Comparison of ENCODE assay signal across 18 cellular contexts in genomic region chr14:101229666-101230065, GRCh38.
"Had no signal": no experiment of that assay in that cellular context is flagged by ENCODE, and none has a peak within 500 bp of the region (broad histone marks: within the 10 kb centered on the region; RNA-seq: fewer than 3 reads in every experiment).

No MANE protein-coding gene starts in this region.

- H3K27ac ChIP-seq: body of pancreas, left lung, suprapubic skin, VCaP had no signal

- DNase-seq: activated CD4-positive, alpha-beta T cell treated with anti-CD3 and anti-CD28 coated beads for 1 hour; activated CD4-positive, alpha-beta T cell treated with anti-CD3 and anti-CD28 coated beads, Interleukin-2, amount 50 U/mL, for 4 hours; activated gamma-delta T cell; amygdala; caudate nucleus; effector memory CD4-positive, alpha-beta T cell; sigmoid colon; spleen; T1000; trophoblast cell had no signal

- H3K9me3 ChIP-seq: body of pancreas, left lung, sigmoid colon, spleen, suprapubic skin had no signal

- H3K36me3 ChIP-seq: left lung, sigmoid colon, spleen, suprapubic skin had no signal

- ATAC-seq: activated naive CD4-positive, alpha-beta T cell treated with anti-CD3 and anti-CD28 coated beads, Interleukin-2, amount 50 U/mL, for 72 hours; body of pancreas; left lung; naive thymus-derived CD8-positive, alpha-beta T cell; T-cell had no signal

- H3K9me3 Mint-ChIP-seq: activated naive CD4-positive, alpha-beta T cell treated with anti-CD3 and anti-CD28 coated beads, Interleukin-2, amount 50 U/mL, for 72 hours; naive thymus-derived CD8-positive, alpha-beta T cell; stimulated activated naive CD8-positive, alpha-beta T cell treated with anti-CD3 and anti-CD28 coated beads, Interleukin-15, Interleukin-2, amounts not matched to agents 100 ng/mL and 50 ng/mL, for 24 hours; T-cell had no signal

- H3K27me3 Mint-ChIP-seq: stimulated activated naive CD8-positive, alpha-beta T cell treated with anti-CD3 and anti-CD28 coated beads, Interleukin-15, Interleukin-2, amounts not matched to agents 100 ng/mL and 50 ng/mL, for 24 hours had no signal

- H3K4me1 ChIP-seq: body of pancreas, left lung, spleen, suprapubic skin had no signal

- H3K27me3 ChIP-seq: body of pancreas, sigmoid colon had no signal

- H3K4me1 Mint-ChIP-seq: T-cell had no signal

- H3K27ac Mint-ChIP-seq: naive thymus-derived CD8-positive, alpha-beta T cell; stimulated activated naive CD8-positive, alpha-beta T cell treated with anti-CD3 and anti-CD28 coated beads, Interleukin-15, Interleukin-2, amounts not matched to agents 100 ng/mL and 50 ng/mL, for 24 hours; T-cell had no signal

- H3K36me3 Mint-ChIP-seq: activated naive CD4-positive, alpha-beta T cell treated with anti-CD3 and anti-CD28 coated beads, Interleukin-2, amount 50 U/mL, for 72 hours; naive thymus-derived CD8-positive, alpha-beta T cell; T-cell had no signal

- H3K4me3 Mint-ChIP-seq: naive thymus-derived CD8-positive, alpha-beta T cell; stimulated activated naive CD8-positive, alpha-beta T cell treated with anti-CD3 and anti-CD28 coated beads, Interleukin-15, Interleukin-2, amounts not matched to agents 100 ng/mL and 50 ng/mL, for 24 hours; T-cell had no signal

- H3K4me3 ChIP-seq: body of pancreas, left lung, suprapubic skin had no signal
